Comparison of ENCODE assay signal across 22 cellular contexts in the genomic region with DNA sequence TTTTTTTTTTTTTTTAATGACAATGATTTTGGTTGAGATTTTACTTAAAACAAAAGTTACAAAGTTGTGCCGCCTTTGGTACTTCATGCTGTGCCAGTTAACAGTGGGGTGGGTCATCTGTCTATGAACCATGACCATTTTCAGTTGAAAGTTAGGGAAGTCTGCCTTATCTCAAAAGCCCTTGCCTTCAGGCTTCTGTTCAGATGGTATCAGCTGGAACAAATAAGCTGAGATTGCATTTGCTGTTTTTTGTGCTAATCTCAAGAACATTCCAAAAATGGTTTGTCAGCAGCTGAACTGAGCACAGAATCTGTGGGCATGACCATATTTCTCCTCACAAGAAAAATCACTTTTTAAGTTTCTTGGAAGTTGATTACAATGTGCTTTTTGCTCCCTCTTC.
"Had no signal": no experiment of that assay in that cellular context is flagged by ENCODE, and none has a peak within 500 bp of the region (broad histone marks: within the 10 kb centered on the region; RNA-seq: fewer than 3 reads in every experiment).

No MANE protein-coding gene starts in this region.

- H3K4me3 Mint-ChIP-seq: activated CD4-positive, alpha-beta T cell treated with anti-CD3 and anti-CD28 coated beads, Interleukin-2, amount 10 ng/mL, durations not matched to agents 7 days and 5 days; activated CD8-positive, alpha-beta T cell treated with anti-CD3 and anti-CD28 coated beads, Interleukin-2, amount 10 ng/mL, durations not matched to agents 7 days and 5 days; naive B cell; neural progenitor cell; stimulated activated memory B cell treated with anti-CD40 and anti-IgM and Interleukin-4, amounts not matched to agents 10 μg/mL and 1 μg/mL and 100 μg/mL, for 72 hours had no signal

- H3K27me3 ChIP-seq: ascending aorta, breast epithelium, neural progenitor cell, pancreas had no signal

- ATAC-seq: activated CD8-positive, alpha-beta T cell treated with anti-CD3 and anti-CD28 coated beads, Interleukin-2, amount 10 ng/mL, durations not matched to agents 7 days and 5 days; left lobe of liver; mucosa of descending colon; pancreas; sciatic nerve had no signal

- H3K9me3 Mint-ChIP-seq: activated CD4-positive, alpha-beta T cell treated with anti-CD3 and anti-CD28 coated beads, Interleukin-2, amount 10 ng/mL, durations not matched to agents 7 days and 5 days; stimulated activated memory B cell treated with anti-CD40 and anti-IgM and Interleukin-4, amounts not matched to agents 10 μg/mL and 1 μg/mL and 100 μg/mL, for 72 hours had no signal

- H3K9ac ChIP-seq: neural progenitor cell had no signal

- H3K36me3 ChIP-seq: ascending aorta, breast epithelium, neural progenitor cell, pancreas had no signal

- H3K9me3 ChIP-seq: ascending aorta, breast epithelium, mucosa of descending colon, pancreas had no signal

- H2AFZ ChIP-seq: neural progenitor cell had no signal

- H3K4me1 Mint-ChIP-seq: activated CD4-positive, alpha-beta T cell treated with anti-CD3 and anti-CD28 coated beads, Interleukin-2, amount 10 ng/mL, durations not matched to agents 7 days and 5 days; naive B cell; stimulated activated memory B cell treated with anti-CD40 and anti-IgM and Interleukin-4, amounts not matched to agents 10 μg/mL and 1 μg/mL and 100 μg/mL, for 72 hours had no signal

- H3K27ac Mint-ChIP-seq: activated CD4-positive, alpha-beta T cell treated with anti-CD3 and anti-CD28 coated beads, Interleukin-2, amount 10 ng/mL, durations not matched to agents 7 days and 5 days; activated CD8-positive, alpha-beta T cell treated with anti-CD3 and anti-CD28 coated beads, Interleukin-2, amount 10 ng/mL, durations not matched to agents 7 days and 5 days; naive B cell; neural progenitor cell; stimulated activated memory B cell treated with anti-CD40 and anti-IgM and Interleukin-4, amounts not matched to agents 10 μg/mL and 1 μg/mL and 100 μg/mL, for 72 hours had no signal

- H3K27ac ChIP-seq: ascending aorta, breast epithelium, coronary artery, neural progenitor cell, pancreas had no signal

- H3K4me1 ChIP-seq: ascending aorta, breast epithelium, neural progenitor cell, pancreas had no signal

- DNase-seq: activated CD4-positive, alpha-beta T cell treated with anti-CD3 and anti-CD28 coated beads, Interleukin-2, amount 10 ng/mL, durations not matched to agents 7 days and 5 days; activated CD8-positive, alpha-beta memory T cell treated with anti-CD3 and anti-CD28 coated beads, Interleukin-2, amount 50 U/mL, for 4 hours; activated CD8-positive, alpha-beta T cell treated with anti-CD3 and anti-CD28 coated beads, Interleukin-2, amount 10 ng/mL, durations not matched to agents 7 days and 5 days; activated effector memory CD4-positive, alpha-beta T cell treated with anti-CD3 and anti-CD28 coated beads, Interleukin-2, amount 50 U/mL, for 16 hours; activated naive CD4-positive, alpha-beta T cell treated with anti-CD3 and anti-CD28 coated beads, Interleukin-2, amount 50 U/mL, for 16 hours; activated T-cell treated with anti-CD3 and anti-CD28 coated beads, Interleukin-2, amount 50 U/mL, for 48 hours; erythroblast; head of caudate nucleus; kidney; mucosa of descending colon; naive B cell; pancreas; stimulated activated CD4-positive, alpha-beta T cell treated with anti-CD3 and anti-CD28 coated beads, Interleukin-4, amount 100 ng/mL, for 24 hours; SW 1271 had no signal

- H3K36me3 Mint-ChIP-seq: naive B cell; neural progenitor cell; stimulated activated memory B cell treated with anti-CD40 and anti-IgM and Interleukin-4, amounts not matched to agents 10 μg/mL and 1 μg/mL and 100 μg/mL, for 72 hours had no signal

- H3K4me3 ChIP-seq: ascending aorta, breast epithelium, coronary artery, lung, mucosa of descending colon, neural progenitor cell, pancreas had no signal

- H3K4me2 ChIP-seq: neural progenitor cell had no signal
